9 cellular contexts compared by ENCODE assay signal in genomic region chr3:196096382-196096953, GRCh38. TPM values are rescaled to one million over a fixed set of nuclear protein-coding genes. Genes with fewer than 3 reads are reported as not detected.
DNase-seq lines count a peak whose midpoint lies in the region; ATAC-seq and TF ChIP-seq lines count a peak whose summit lies in the region.
"Had no signal": no experiment of that assay in that cellular context is flagged by ENCODE, and none has a peak within 500 bp of the region (broad histone marks: within the 10 kb centered on the region; RNA-seq: fewer than 3 reads in every experiment).

No MANE protein-coding gene starts in this region.

- ATAC-seq in GM18858 (IDR thresholded peaks at IDR 0.05; ENCODE audit: unreplicated experiment) (peak; percentile 80), HG02763 (IDR thresholded peaks at IDR 0.05; ENCODE audit: unreplicated experiment) (peak; percentile 86), left lobe of liver (peak; percentile 98)

- H3K79me2 ChIP-seq in OCI-LY1 (ENCODE audit: insufficient read depth, low read length) = no peaks in the 10 kb centered on the region

- DNase-seq in left lobe of liver (ENCODE audit: low spot score) (peak; percentile 69), NCI-H524 (lab: John Stamatoyannopoulos, UW) (no peak), COLO829 (ENCODE audit: low spot score) (no peak), OCI-M1 (lab: John Stamatoyannopoulos, UW) (no peak), AG20443 (ENCODE audit: low spot score) (no peak)
- DNase-seq: IMR-90 had no signal

- no peaks in the 10 kb centered on the region for H4K20me1 ChIP-seq in OCI-LY1 (ENCODE audit: insufficient read depth, low read length)

- H3K27ac ChIP-seq in OCI-LY1 (ENCODE audit: low read depth, low read length, poor library complexity, severe bottlenecking) = no peak overlapping the region

- H2AFZ ChIP-seq in OCI-LY1 (ENCODE audit: low read length) = no peak overlapping the region

- no peaks in the 10 kb centered on the region for H3F3A ChIP-seq in OCI-LY1 (ENCODE audit: insufficient read depth, low read length)

- no peak overlapping the region for H3K9ac ChIP-seq in OCI-LY1 (ENCODE audit: low read length)

- peaks cover 8% of the 10 kb centered on the region for H3K4me1 ChIP-seq in OCI-LY1 (ENCODE audit: insufficient read depth, low read length, severe bottlenecking)

- no peaks in the 10 kb centered on the region for H3K9me3 ChIP-seq in OCI-LY1 (ENCODE audit: low read length)

- H3K4me2 ChIP-seq in OCI-LY1 (ENCODE audit: low read length) = peak overlapping the region; percentile 13; the same call in 1 of the 2 replicates

- no peak for TF ChIP-seq CTCF in OCI-LY1 (IDR thresholded peaks at IDR 0.05; ENCODE audit: low read length)

- H3K4me3 ChIP-seq in OCI-LY1 (ENCODE audit: low read depth, low read length, poor library complexity, severe bottlenecking) = no peak overlapping the region

- H3K27me3 ChIP-seq in OCI-LY1 (ENCODE audit: insufficient read depth, low read length) = no peaks in the 10 kb centered on the region

- no peaks in the 10 kb centered on the region for H3K36me3 ChIP-seq in OCI-LY1 (ENCODE audit: insufficient read depth, low read length)

- no peaks in the 10 kb centered on the region for H3K9me2 ChIP-seq in OCI-LY1 (ENCODE audit: low read depth, low read length)

RNA-seq across cellular contexts. Expression of gene TFRC, which starts 14.6 kb away (rescaled TPM):
- 20.9 TPM for total RNA-seq in left lobe of liver
